In the genomic region with DNA sequence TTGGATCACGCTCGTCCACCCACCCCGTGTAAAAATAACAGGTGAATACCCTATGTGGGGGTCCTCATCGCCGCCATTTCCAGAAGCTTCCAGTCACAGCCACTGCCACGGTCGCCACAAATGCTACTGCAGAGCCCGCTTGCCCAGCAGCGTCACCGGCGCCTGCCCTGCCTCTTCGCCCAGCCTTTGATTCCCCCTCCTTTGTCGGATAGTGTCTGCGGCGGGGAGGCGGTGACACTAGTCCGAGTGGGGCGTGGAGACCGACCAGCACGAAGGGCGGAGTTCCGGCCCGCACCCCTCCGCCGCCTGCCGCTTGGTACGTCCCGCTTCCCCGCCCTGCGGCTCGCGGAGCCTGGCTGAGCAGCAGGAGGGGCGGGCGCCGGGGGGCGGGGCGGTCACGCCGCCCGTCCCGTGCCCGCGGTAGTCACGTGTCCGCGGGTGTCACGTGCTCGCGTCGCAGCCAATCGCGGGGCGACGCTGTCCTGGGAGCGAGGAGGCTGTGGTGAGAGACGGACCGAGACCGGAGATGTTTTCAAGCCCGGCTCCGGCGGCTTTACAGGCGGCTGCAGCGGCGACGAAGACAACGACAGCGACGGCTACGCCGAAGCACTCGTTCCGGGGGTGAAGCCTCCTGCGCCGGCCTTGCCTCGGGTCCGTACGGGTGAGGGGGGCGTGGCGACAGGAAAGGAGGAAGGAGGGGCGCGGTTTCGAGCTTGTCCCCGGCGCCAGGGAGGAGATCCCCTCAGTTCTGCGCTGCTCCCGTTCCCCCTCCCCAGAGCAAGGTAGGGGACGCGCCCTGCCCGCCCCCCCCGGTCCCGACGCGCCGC, we compare ENCODE assay signal across 1 cellular context.
A peak's percentile ranks its signal among the peaks of the same experiment; 100 is the strongest.
TF ChIP-seq lines count a peak whose summit lies in the region.

A gene (plus strand): TSS at position 467 of the 827 bp plus-strand sequence. CDS start 45,652 bp downstream, outside the sequence.

TF ChIP-seq in HepG2, 621 proteins besides CTCF, POLR2A, EP300 and RAD21 (continued from another document and continues in another):
- TF ChIP-seq, protein P1, sequence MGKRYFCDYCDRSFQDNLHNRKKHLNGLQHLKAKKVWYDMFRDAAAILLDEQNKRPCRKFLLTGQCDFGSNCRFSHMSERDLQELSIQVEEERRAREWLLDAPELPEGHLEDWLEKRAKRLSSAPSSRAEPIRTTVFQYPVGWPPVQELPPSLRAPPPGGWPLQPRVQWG (CRISPR knock-in tag; IDR thresholded peaks at IDR 0.05; ENCODE audit: borderline replicate concordance, low read depth) = no peak
- TF ChIP-seq DNMT3B (CRISPR knock-in tag; conservative IDR thresholded peaks at IDR 0.05) (no peak), ZNF660 (CRISPR knock-in tag; IDR thresholded peaks at IDR 0.05; ENCODE audit: borderline replicate concordance, low read depth) (no peak), NR2F6 (IDR thresholded peaks at IDR 0.05) (no peak), NR2F6 (CRISPR knock-in tag; IDR thresholded peaks at IDR 0.05) (no peak), HNRNPLL (IDR thresholded peaks at IDR 0.05; ENCODE audit: low read depth, low read length, poor library complexity, severe bottlenecking) (peak; percentile 76), GPN1 (CRISPR knock-in tag; IDR thresholded peaks at IDR 0.05; ENCODE audit: borderline replicate concordance) (no peak), SALL2 (CRISPR knock-in tag; IDR thresholded peaks at IDR 0.05) (peak; percentile 68; the same call in 1 of the 2 replicates), GZF1 (CRISPR knock-in tag; IDR thresholded peaks at IDR 0.05) (no peak), ZNF737 (CRISPR knock-in tag; IDR thresholded peaks at IDR 0.05; ENCODE audit: borderline replicate concordance) (no peak), AHR (CRISPR knock-in tag; IDR thresholded peaks at IDR 0.05) (no peak), ZNF441 (CRISPR knock-in tag; IDR thresholded peaks at IDR 0.05; ENCODE audit: borderline replicate concordance) (no peak), ZEB1 (IDR thresholded peaks at IDR 0.05; ENCODE audit: insufficient replicate concordance, low read depth) (peak; percentile 19), FOXA1 (IDR thresholded peaks at IDR 0.05) (no peak), FOXA1 (CRISPR knock-in tag; IDR thresholded peaks at IDR 0.05) (peak; percentile 19; the same call in 1 of the 2 replicates), ZNF619 (CRISPR knock-in tag; IDR thresholded peaks at IDR 0.05) (peak; percentile 64; the same call in 1 of the 2 replicates), HMGA1 (CRISPR knock-in tag; conservative IDR thresholded peaks at IDR 0.05) (no peak), ISX (CRISPR knock-in tag; conservative IDR thresholded peaks at IDR 0.05) (0 out of 2 replicates have a peak, but pooled peaks have one; percentile 8), RBM39 (IDR thresholded peaks at IDR 0.05; ENCODE audit: low read depth, low read length, poor library complexity, severe bottlenecking) (peak; percentile 82), KLF6 (CRISPR knock-in tag; IDR thresholded peaks at IDR 0.05) (0 out of 2 replicates have a peak, but pooled peaks have one; percentile 24), ZNF75D (CRISPR knock-in tag; IDR thresholded peaks at IDR 0.05; ENCODE audit: borderline replicate concordance) (no peak), ZKSCAN5 (CRISPR knock-in tag; IDR thresholded peaks at IDR 0.05) (no peak), ZNF3 (CRISPR knock-in tag; IDR thresholded peaks at IDR 0.05) (no peak), AGO1 (IDR thresholded peaks at IDR 0.05; ENCODE audit: low read depth, low read length, poor library complexity, severe bottlenecking) (peak; percentile 71), ELF3 (CRISPR knock-in tag; IDR thresholded peaks at IDR 0.05) (peak; percentile 53; the same call in 1 of the 2 replicates), TCF12 (IDR thresholded peaks at IDR 0.05) (no peak), TCF12 (CRISPR knock-in tag; IDR thresholded peaks at IDR 0.05) (peak; percentile 76)
- TF ChIP-seq, protein P2, sequence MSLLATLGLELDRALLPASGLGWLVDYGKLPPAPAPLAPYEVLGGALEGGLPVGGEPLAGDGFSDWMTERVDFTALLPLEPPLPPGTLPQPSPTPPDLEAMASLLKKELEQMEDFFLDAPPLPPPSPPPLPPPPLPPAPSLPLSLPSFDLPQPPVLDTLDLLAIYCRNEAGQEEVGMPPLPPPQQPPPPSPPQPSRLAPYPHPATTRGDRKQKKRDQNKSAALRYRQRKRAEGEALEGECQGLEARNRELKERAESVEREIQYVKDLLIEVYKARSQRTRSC (CRISPR knock-in tag; IDR thresholded peaks at IDR 0.05; ENCODE audit: low read depth) = peak; percentile 50; the same call in 1 of the 2 replicates
- TF ChIP-seq, protein P3, sequence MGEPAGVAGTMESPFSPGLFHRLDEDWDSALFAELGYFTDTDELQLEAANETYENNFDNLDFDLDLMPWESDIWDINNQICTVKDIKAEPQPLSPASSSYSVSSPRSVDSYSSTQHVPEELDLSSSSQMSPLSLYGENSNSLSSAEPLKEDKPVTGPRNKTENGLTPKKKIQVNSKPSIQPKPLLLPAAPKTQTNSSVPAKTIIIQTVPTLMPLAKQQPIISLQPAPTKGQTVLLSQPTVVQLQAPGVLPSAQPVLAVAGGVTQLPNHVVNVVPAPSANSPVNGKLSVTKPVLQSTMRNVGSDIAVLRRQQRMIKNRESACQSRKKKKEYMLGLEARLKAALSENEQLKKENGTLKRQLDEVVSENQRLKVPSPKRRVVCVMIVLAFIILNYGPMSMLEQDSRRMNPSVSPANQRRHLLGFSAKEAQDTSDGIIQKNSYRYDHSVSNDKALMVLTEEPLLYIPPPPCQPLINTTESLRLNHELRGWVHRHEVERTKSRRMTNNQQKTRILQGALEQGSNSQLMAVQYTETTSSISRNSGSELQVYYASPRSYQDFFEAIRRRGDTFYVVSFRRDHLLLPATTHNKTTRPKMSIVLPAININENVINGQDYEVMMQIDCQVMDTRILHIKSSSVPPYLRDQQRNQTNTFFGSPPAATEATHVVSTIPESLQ (CRISPR knock-in tag; conservative IDR thresholded peaks at IDR 0.05) = no peak
- TF ChIP-seq, protein P4, sequence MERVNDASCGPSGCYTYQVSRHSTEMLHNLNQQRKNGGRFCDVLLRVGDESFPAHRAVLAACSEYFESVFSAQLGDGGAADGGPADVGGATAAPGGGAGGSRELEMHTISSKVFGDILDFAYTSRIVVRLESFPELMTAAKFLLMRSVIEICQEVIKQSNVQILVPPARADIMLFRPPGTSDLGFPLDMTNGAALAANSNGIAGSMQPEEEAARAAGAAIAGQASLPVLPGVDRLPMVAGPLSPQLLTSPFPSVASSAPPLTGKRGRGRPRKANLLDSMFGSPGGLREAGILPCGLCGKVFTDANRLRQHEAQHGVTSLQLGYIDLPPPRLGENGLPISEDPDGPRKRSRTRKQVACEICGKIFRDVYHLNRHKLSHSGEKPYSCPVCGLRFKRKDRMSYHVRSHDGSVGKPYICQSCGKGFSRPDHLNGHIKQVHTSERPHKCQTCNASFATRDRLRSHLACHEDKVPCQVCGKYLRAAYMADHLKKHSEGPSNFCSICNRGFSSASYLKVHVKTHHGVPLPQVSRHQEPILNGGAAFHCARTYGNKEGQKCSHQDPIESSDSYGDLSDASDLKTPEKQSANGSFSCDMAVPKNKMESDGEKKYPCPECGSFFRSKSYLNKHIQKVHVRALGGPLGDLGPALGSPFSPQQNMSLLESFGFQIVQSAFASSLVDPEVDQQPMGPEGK (CRISPR knock-in tag; IDR thresholded peaks at IDR 0.05) = peak; percentile 58
- TF ChIP-seq, protein P5, sequence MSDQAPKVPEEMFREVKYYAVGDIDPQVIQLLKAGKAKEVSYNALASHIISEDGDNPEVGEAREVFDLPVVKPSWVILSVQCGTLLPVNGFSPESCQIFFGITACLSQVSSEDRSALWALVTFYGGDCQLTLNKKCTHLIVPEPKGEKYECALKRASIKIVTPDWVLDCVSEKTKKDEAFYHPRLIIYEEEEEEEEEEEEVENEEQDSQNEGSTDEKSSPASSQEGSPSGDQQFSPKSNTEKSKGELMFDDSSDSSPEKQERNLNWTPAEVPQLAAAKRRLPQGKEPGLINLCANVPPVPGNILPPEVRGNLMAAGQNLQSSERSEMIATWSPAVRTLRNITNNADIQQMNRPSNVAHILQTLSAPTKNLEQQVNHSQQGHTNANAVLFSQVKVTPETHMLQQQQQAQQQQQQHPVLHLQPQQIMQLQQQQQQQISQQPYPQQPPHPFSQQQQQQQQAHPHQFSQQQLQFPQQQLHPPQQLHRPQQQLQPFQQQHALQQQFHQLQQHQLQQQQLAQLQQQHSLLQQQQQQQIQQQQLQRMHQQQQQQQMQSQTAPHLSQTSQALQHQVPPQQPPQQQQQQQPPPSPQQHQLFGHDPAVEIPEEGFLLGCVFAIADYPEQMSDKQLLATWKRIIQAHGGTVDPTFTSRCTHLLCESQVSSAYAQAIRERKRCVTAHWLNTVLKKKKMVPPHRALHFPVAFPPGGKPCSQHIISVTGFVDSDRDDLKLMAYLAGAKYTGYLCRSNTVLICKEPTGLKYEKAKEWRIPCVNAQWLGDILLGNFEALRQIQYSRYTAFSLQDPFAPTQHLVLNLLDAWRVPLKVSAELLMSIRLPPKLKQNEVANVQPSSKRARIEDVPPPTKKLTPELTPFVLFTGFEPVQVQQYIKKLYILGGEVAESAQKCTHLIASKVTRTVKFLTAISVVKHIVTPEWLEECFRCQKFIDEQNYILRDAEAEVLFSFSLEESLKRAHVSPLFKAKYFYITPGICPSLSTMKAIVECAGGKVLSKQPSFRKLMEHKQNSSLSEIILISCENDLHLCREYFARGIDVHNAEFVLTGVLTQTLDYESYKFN (CRISPR knock-in tag; conservative IDR thresholded peaks at IDR 0.05) = peak; percentile 37
- TF ChIP-seq, protein P6, sequence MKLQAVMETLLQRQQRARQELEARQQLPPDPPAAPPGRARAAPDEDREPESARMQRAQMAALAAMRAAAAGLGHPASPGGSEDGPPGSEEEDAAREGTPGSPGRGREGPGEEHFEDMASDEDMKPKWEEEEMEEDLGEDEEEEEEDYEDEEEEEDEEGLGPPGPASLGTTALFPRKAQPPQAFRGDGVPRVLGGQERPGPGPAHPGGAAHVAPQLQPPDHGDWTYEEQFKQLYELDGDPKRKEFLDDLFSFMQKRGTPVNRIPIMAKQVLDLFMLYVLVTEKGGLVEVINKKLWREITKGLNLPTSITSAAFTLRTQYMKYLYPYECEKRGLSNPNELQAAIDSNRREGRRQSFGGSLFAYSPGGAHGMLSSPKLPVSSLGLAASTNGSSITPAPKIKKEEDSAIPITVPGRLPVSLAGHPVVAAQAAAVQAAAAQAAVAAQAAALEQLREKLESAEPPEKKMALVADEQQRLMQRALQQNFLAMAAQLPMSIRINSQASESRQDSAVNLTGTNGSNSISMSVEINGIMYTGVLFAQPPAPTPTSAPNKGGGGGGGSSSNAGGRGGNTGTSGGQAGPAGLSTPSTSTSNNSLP (IDR thresholded peaks at IDR 0.05; ENCODE audit: low read depth, low read length) = no peak
- TF ChIP-seq, protein P7, sequence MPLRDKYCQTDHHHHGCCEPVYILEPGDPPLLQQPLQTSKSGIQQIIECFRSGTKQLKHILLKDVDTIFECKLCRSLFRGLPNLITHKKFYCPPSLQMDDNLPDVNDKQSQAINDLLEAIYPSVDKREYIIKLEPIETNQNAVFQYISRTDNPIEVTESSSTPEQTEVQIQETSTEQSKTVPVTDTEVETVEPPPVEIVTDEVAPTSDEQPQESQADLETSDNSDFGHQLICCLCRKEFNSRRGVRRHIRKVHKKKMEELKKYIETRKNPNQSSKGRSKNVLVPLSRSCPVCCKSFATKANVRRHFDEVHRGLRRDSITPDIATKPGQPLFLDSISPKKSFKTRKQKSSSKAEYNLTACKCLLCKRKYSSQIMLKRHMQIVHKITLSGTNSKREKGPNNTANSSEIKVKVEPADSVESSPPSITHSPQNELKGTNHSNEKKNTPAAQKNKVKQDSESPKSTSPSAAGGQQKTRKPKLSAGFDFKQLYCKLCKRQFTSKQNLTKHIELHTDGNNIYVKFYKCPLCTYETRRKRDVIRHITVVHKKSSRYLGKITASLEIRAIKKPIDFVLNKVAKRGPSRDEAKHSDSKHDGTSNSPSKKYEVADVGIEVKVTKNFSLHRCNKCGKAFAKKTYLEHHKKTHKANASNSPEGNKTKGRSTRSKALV (CRISPR knock-in tag; IDR thresholded peaks at IDR 0.05) = 0 out of 2 replicates have a peak, but pooled peaks have one; percentile 36
- TF ChIP-seq, protein P8, sequence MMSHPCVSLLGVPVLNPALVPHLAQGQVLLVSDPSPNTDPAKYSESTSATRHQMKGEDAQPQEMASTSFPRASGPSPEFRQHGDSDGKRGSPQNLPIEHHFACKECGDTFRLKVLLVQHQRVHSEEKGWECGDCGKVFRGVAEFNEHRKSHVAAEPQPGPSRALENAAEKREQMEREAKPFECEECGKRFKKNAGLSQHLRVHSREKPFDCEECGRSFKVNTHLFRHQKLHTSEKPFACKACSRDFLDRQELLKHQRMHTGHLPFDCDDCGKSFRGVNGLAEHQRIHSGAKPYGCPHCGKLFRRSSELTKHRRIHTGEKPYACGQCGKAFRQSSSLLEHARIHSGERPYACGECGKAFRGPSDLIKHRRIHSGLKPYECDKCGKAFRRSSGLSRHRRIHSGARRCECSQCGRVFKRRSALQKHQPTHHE (CRISPR knock-in tag; IDR thresholded peaks at IDR 0.05; ENCODE audit: borderline replicate concordance) = peak; percentile 88
- TF ChIP-seq, protein P9, sequence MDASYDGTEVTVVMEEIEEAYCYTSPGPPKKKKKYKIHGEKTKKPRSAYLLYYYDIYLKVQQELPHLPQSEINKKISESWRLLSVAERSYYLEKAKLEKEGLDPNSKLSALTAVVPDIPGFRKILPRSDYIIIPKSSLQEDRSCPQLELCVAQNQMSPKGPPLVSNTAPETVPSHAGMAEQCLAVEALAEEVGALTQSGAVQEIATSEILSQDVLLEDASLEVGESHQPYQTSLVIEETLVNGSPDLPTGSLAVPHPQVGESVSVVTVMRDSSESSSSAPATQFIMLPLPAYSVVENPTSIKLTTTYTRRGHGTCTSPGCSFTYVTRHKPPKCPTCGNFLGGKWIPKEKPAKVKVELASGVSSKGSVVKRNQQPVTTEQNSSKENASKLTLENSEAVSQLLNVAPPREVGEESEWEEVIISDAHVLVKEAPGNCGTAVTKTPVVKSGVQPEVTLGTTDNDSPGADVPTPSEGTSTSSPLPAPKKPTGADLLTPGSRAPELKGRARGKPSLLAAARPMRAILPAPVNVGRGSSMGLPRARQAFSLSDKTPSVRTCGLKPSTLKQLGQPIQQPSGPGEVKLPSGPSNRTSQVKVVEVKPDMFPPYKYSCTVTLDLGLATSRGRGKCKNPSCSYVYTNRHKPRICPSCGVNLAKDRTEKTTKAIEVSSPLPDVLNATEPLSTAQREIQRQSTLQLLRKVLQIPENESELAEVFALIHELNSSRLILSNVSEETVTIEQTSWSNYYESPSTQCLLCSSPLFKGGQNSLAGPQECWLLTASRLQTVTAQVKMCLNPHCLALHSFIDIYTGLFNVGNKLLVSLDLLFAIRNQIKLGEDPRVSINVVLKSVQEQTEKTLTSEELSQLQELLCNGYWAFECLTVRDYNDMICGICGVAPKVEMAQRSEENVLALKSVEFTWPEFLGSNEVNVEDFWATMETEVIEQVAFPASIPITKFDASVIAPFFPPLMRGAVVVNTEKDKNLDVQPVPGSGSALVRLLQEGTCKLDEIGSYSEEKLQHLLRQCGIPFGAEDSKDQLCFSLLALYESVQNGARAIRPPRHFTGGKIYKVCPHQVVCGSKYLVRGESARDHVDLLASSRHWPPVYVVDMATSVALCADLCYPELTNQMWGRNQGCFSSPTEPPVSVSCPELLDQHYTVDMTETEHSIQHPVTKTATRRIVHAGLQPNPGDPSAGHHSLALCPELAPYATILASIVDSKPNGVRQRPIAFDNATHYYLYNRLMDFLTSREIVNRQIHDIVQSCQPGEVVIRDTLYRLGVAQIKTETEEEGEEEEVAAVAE (CRISPR knock-in tag; IDR thresholded peaks at IDR 0.05; ENCODE audit: borderline replicate concordance) = peak; percentile 9; the same call in 1 of the 2 replicates
- TF ChIP-seq, protein P10, sequence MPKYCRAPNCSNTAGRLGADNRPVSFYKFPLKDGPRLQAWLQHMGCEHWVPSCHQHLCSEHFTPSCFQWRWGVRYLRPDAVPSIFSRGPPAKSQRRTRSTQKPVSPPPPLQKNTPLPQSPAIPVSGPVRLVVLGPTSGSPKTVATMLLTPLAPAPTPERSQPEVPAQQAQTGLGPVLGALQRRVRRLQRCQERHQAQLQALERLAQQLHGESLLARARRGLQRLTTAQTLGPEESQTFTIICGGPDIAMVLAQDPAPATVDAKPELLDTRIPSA (CRISPR knock-in tag; IDR thresholded peaks at IDR 0.05; ENCODE audit: borderline replicate concordance) = peak; percentile 72; the same call in 1 of the 2 replicates
